Comparison of ENCODE assay signal across 10 cellular contexts in the genomic region with DNA sequence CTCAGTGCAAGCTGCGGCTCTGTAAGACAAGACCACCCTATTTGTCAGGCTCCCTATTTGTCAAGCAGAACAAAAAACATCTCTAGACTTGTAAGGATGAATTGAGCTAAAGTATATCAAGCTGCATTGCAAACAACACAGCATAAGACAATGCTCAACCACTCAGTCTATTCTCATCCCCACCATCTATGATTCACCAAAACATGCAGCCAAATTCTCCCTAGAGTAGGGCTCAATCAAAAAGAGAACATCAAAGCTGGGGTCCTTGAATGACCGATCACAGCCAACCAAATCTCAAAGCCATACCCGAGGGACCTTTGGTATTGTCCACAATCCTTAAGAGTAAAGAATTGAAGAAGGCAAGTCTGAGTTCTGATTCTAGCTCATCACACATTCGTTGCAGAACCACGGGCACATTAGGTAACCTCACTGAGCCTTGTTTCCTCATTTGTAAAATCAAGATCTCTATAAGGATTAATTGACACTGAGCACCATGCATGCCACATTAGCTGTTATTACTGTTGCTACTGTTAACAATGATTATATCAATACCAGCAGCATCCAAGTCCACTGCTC. TPM values are rescaled to one million over a fixed set of nuclear protein-coding genes. Genes with fewer than 3 reads are reported as not detected.
A peak's percentile ranks its signal among the peaks of the same experiment; 100 is the strongest.
DNase-seq lines count a peak whose midpoint lies in the region; ATAC-seq and TF ChIP-seq lines count a peak whose summit lies in the region.
"Had no signal": no experiment of that assay in that cellular context is flagged by ENCODE, and none has a peak within 500 bp of the region (broad histone marks: within the 10 kb centered on the region; RNA-seq: fewer than 3 reads in every experiment).

No MANE protein-coding gene starts in this region.

- no peak for DNase-seq in activated T-cell treated with anti-CD3 and anti-CD28 coated beads, Interleukin-2, amount 50 U/mL, for 72 hours
- DNase-seq in activated T-cell treated with anti-CD3 and anti-CD28 coated beads, Interleukin-2, amount 50 U/mL, for 48 hours = no peak
- no peak for DNase-seq in stimulated activated CD8-positive, alpha-beta memory T cell treated with anti-CD3 and anti-CD28 coated beads, Interleukin-4, amount 100 ng/mL, for 48 hours
- DNase-seq in GM13976 (ENCODE audit: low spot score) (no peak), dedifferentiated amniotic fluid mesenchymal stem cell (ENCODE audit: extremely low spot score) (no peak)
- DNase-seq: GOT3, NCI-H526 treated with DMSO at 0.1 percent for 48 hours had no signal

- H3K27me3 ChIP-seq in thymus (ENCODE audit: control insufficient read depth, insufficient read depth) = no peaks in the 10 kb centered on the region

- H3K9me3 Mint-ChIP-seq in activated T-cell treated with anti-CD3 and anti-CD28 coated beads, Interleukin-2, amount 50 U/mL, for 72 hours = peaks cover 0 to under 1% of the 10 kb centered on the region in 2 donors

- in situ Hi-C loops in GM13976 (cut with MboI; ENCODE audit: low sequenced_read_pairs, unreplicated experiment) = no loop called here

- no peak for TF ChIP-seq CTCF in GM13976 (IDR thresholded peaks at IDR 0.05; ENCODE audit: borderline replicate concordance, control extremely low read depth, extremely low read depth, insufficient read depth, missing control alignments)

- H3K36me3 ChIP-seq in thymus (ENCODE audit: control insufficient read depth, insufficient read depth) = peaks cover 5% of the 10 kb centered on the region

- H3K4me1 ChIP-seq in thymus (ENCODE audit: control insufficient read depth, insufficient read depth, low read length) = peaks cover 44% of the 10 kb centered on the region

- H3K36me3 Mint-ChIP-seq in activated T-cell treated with anti-CD3 and anti-CD28 coated beads, Interleukin-2, amount 50 U/mL, for 72 hours (ENCODE audit: insufficient read depth in 2 of 2) = peaks cover 19 to 39% of the 10 kb centered on the region in 2 donors

- peak overlapping the region; percentile 52 to 66 for H3K4me3 Mint-ChIP-seq in activated T-cell treated with anti-CD3 and anti-CD28 coated beads, Interleukin-2, amount 50 U/mL, for 72 hours

- no peaks in the 10 kb centered on the region for H3K27me3 Mint-ChIP-seq in activated T-cell treated with anti-CD3 and anti-CD28 coated beads, Interleukin-2, amount 50 U/mL, for 72 hours (ENCODE audit: low read depth)

- peak overlapping the region; percentile 3 for H3K27ac ChIP-seq in adipose tissue (ENCODE audit: low read depth, low read length)
- H3K27ac ChIP-seq in thymus (ENCODE audit: low read depth) = peak overlapping the region; percentile 78

- H3K9me3 ChIP-seq in thymus (ENCODE audit: control insufficient read depth) = no peaks in the 10 kb centered on the region

- peaks cover 77% of the 10 kb centered on the region for H3K4me1 Mint-ChIP-seq in activated T-cell treated with anti-CD3 and anti-CD28 coated beads, Interleukin-2, amount 50 U/mL, for 72 hours (ENCODE audit: low read depth)

- ATAC-seq in activated T-cell treated with anti-CD3 and anti-CD28 coated beads, Interleukin-2, amount 50 U/mL, for 72 hours (replicated peaks in 1 of 2) = peak; percentile 61 to 74
- ATAC-seq in HG03139 (IDR thresholded peaks at IDR 0.05; ENCODE audit: unreplicated experiment) = peak; percentile 10

- WGBS in adipose tissue, 3 donors = 74 to 84% (median 74%) methylated on average over 5 of the region's 5 CpGs
- 77% methylated on average over 5 of the region's 5 CpGs for WGBS in thymus

- H3K27ac Mint-ChIP-seq in activated T-cell treated with anti-CD3 and anti-CD28 coated beads, Interleukin-2, amount 50 U/mL, for 72 hours = peak overlapping the region; percentile 76

- no peak overlapping the region for H3K4me3 ChIP-seq in thymus (ENCODE audit: low read length)

RNA-seq across cellular contexts. Expression of a gene that starts 31.2 kb away (rescaled TPM):
- total RNA-seq in activated T-cell treated with anti-CD3 and anti-CD28 coated beads, Interleukin-2, amount 50 U/mL, for 72 hours = 100 to 1,000 TPM; 128 to 132 TPM
- polyA plus RNA-seq in adipose tissue (10 to 100 TPM in 2 of 3 donors, 1 to 10 TPM in 1; 5.7 to 46.0 (median 44.4) TPM), thymus (57.6 TPM)
